28 cellular contexts compared by ENCODE assay signal in genomic region chr14:74949859-74950572, GRCh38. TPM values are rescaled to one million over a fixed set of nuclear protein-coding genes. Genes with fewer than 3 reads are reported as not detected.
DNase-seq lines count a peak whose midpoint lies in the region; ATAC-seq, FAIRE-seq and TF ChIP-seq lines count a peak whose summit lies in the region.
"Had no signal": no experiment of that assay in that cellular context is flagged by ENCODE, and none has a peak within 500 bp of the region (broad histone marks: within the 10 kb centered on the region; RNA-seq: fewer than 3 reads in every experiment).

No MANE protein-coding gene starts in this region.

- no peaks in the 10 kb centered on the region for H3K27me3 ChIP-seq in astrocyte (ENCODE audit: insufficient read depth, low read length)
- no peaks in the 10 kb centered on the region for H3K27me3 ChIP-seq in smooth muscle cell (ENCODE audit: low read depth)
- H3K27me3 ChIP-seq: foreskin keratinocyte had no signal

- H3K9me3 Mint-ChIP-seq in astrocyte (ENCODE audit: unreplicated experiment), result no peaks in the 10 kb centered on the region
- H3K9me3 Mint-ChIP-seq: activated B cell treated with CpG ODN at 0.5 μM for 24 hours; activated naive CD4-positive, alpha-beta T cell treated with anti-CD3 and anti-CD28 coated beads, Interleukin-2, amount 50 U/mL, for 72 hours; IgD-negative memory B cell; stimulated activated naive CD8-positive, alpha-beta T cell treated with anti-CD3 and anti-CD28 coated beads, Interleukin-15, amount 100 ng/mL, for 72 hours had no signal

- no peaks in the 10 kb centered on the region for H3F3A ChIP-seq in smooth muscle cell (ENCODE audit: low read depth)

- no peaks in the 10 kb centered on the region for H3K9me3 ChIP-seq in astrocyte (ENCODE audit: insufficient read depth, low read depth, low read length)
- no peaks in the 10 kb centered on the region for H3K9me3 ChIP-seq in mesodermal cell (ENCODE audit: control insufficient read depth, low read length)
- H3K9me3 ChIP-seq in smooth muscle cell (replicated peaks; ENCODE audit: low read depth), result no peaks in the 10 kb centered on the region
- H3K9me3 ChIP-seq: neutrophil, psoas muscle had no signal

- DNase-seq in HTR-8/SVneo (ENCODE audit: insufficient read length, low spot score) (no peak), astrocyte (ENCODE audit: low read depth) (no peak), smooth muscle cell (lab: John Stamatoyannopoulos, UW; ENCODE audit: unreplicated experiment) (no peak)
- DNase-seq: activated B cell treated with CpG ODN at 0.5 μM for 24 hours; activated CD4-positive, alpha-beta T cell treated with anti-CD3 and anti-CD28 coated beads, Interleukin-2, amount 50 U/mL, for 48 hours; activated CD8-positive, alpha-beta memory T cell treated with anti-CD3 and anti-CD28 coated beads, Interleukin-2, amount 50 U/mL, for 4 hours; C1 segment of cervical spinal cord; Calu3; effector memory CD4-positive, alpha-beta T cell; foreskin keratinocyte; GOT3; NCI-H1092 treated with DMSO at 0.1 percent for 48 hours; NCI-H1930; NCI-H524 treated with DMSO at 0.1 percent for 48 hours; SHP77; stimulated activated naive CD8-positive, alpha-beta T cell treated with anti-CD3 and anti-CD28 coated beads, Interleukin-15, amount 100 ng/mL, for 72 hours had no signal

- no peak for ATAC-seq in GM18511 (IDR thresholded peaks at IDR 0.05; ENCODE audit: unreplicated experiment)
- no peak for ATAC-seq in GM19023 (IDR thresholded peaks at IDR 0.05; ENCODE audit: unreplicated experiment)
- ATAC-seq in GM18861 (IDR thresholded peaks at IDR 0.05; ENCODE audit: unreplicated experiment), result no peak
- ATAC-seq: activated naive CD4-positive, alpha-beta T cell treated with anti-CD3 and anti-CD28 coated beads, Interleukin-2, amount 50 U/mL, for 72 hours; esophagus mucosa; foreskin keratinocyte; psoas muscle; stimulated activated naive CD8-positive, alpha-beta T cell treated with anti-CD3 and anti-CD28 coated beads, Interleukin-15, amount 100 ng/mL, for 72 hours had no signal

- no peak overlapping the region for H3K4me3 Mint-ChIP-seq in astrocyte (ENCODE audit: unreplicated experiment)
- H3K4me3 Mint-ChIP-seq: activated B cell treated with CpG ODN at 0.5 μM for 24 hours; IgD-negative memory B cell; stimulated activated naive CD8-positive, alpha-beta T cell treated with anti-CD3 and anti-CD28 coated beads, Interleukin-15, amount 100 ng/mL, for 72 hours had no signal

- H3K4me2 ChIP-seq in astrocyte (ENCODE audit: low read length) (no peak overlapping the region), smooth muscle cell (no peak overlapping the region)

- H3K27ac ChIP-seq in astrocyte (ENCODE audit: low read depth, low read length) (no peak overlapping the region), mesodermal cell (ENCODE audit: low read depth, low read length, severe bottlenecking) (peak overlapping the region; percentile 10), smooth muscle cell (ENCODE audit: low read depth) (peak overlapping the region; percentile 44)
- H3K27ac ChIP-seq: foreskin keratinocyte, neutrophil, psoas muscle had no signal

- peaks cover 8% of the 10 kb centered on the region for H3K4me1 Mint-ChIP-seq in astrocyte (ENCODE audit: low read depth, unreplicated experiment)

- peaks cover 25% of the 10 kb centered on the region for H3K27me3 Mint-ChIP-seq in astrocyte (ENCODE audit: low read depth, unreplicated experiment)

- H3K4me3 ChIP-seq in astrocyte (ENCODE audit: insufficient read depth, low read depth, low read length) (no peak overlapping the region), mesodermal cell (ENCODE audit: extremely low read depth, insufficient read depth, low read length, poor library complexity, severe bottlenecking) (no peak overlapping the region), smooth muscle cell (no peak overlapping the region)
- H3K4me3 ChIP-seq: psoas muscle had no signal

- H3K9ac ChIP-seq in astrocyte (ENCODE audit: low read length), result no peak overlapping the region
- no peak overlapping the region for H3K9ac ChIP-seq in smooth muscle cell (ENCODE audit: low read depth)

- H3K4me1 ChIP-seq in astrocyte (ENCODE audit: insufficient read depth, low read length) (peaks cover 10% of the 10 kb centered on the region), mesodermal cell (ENCODE audit: control insufficient read depth, insufficient read depth, low read length, poor library complexity, severe bottlenecking) (peaks cover 30% of the 10 kb centered on the region), smooth muscle cell (ENCODE audit: low read depth) (peaks cover 18% of the 10 kb centered on the region)
- H3K4me1 ChIP-seq: psoas muscle had no signal

- no peaks in the 10 kb centered on the region for H3K36me3 ChIP-seq in astrocyte (ENCODE audit: insufficient read depth, low read length)
- H3K36me3 ChIP-seq in mesodermal cell (ENCODE audit: control insufficient read depth, insufficient read depth, low read length), result peaks cover 63% of the 10 kb centered on the region
- H3K36me3 ChIP-seq in smooth muscle cell (ENCODE audit: low read depth), result no peaks in the 10 kb centered on the region
- H3K36me3 ChIP-seq: neutrophil had no signal

- H4K20me1 ChIP-seq in astrocyte (ENCODE audit: insufficient read depth, low read length) (no peaks in the 10 kb centered on the region), smooth muscle cell (ENCODE audit: low read depth) (no peaks in the 10 kb centered on the region)

- H3K79me2 ChIP-seq in astrocyte (ENCODE audit: insufficient read depth, low read length), result peaks cover 10% of the 10 kb centered on the region
- H3K79me2 ChIP-seq in smooth muscle cell (ENCODE audit: low read depth), result peaks cover 6% of the 10 kb centered on the region

- H3K36me3 Mint-ChIP-seq in astrocyte (ENCODE audit: low read depth, unreplicated experiment), result peaks cover 6% of the 10 kb centered on the region
- H3K36me3 Mint-ChIP-seq: activated naive CD4-positive, alpha-beta T cell treated with anti-CD3 and anti-CD28 coated beads, Interleukin-2, amount 50 U/mL, for 72 hours had no signal

- no peak overlapping the region for H2AFZ ChIP-seq in astrocyte (ENCODE audit: low read depth, low read length)
- no peak overlapping the region for H2AFZ ChIP-seq in smooth muscle cell (ENCODE audit: low read depth)

- 97% methylated on average over 15 of the region's 17 CpGs for WGBS in mesodermal cell (ENCODE audit: insufficient coverage in 2 of 2), 2 experiments
- WGBS in smooth muscle cell (ENCODE audit: low lambda C conversion rate), result 58% methylated on average over 17 of the region's 17 CpGs

- peak; percentile 72 for FAIRE-seq in HTR-8/SVneo (lab: Jason Lieb, UNC)
- FAIRE-seq in astrocyte (lab: Jason Lieb, UNC), result no peak
- FAIRE-seq: bronchial epithelial cell, colon, GM18507 had no signal

- TF ChIP-seq CTCF in astrocyte (IDR thresholded peaks at IDR 0.05; ENCODE audit: insufficient read depth, low read depth, low read length) (no peak), smooth muscle cell (IDR thresholded peaks at IDR 0.05; ENCODE audit: borderline replicate concordance, insufficient read depth, poor library complexity, severe bottlenecking) (no peak)

- H3K27ac Mint-ChIP-seq in astrocyte (ENCODE audit: unreplicated experiment), result peak overlapping the region; percentile 75
- H3K27ac Mint-ChIP-seq: activated B cell treated with CpG ODN at 0.5 μM for 24 hours; stimulated activated naive CD8-positive, alpha-beta T cell treated with anti-CD3 and anti-CD28 coated beads, Interleukin-15, amount 100 ng/mL, for 72 hours had no signal

RNA-seq across cellular contexts. Expression of gene PGF, which starts 5.4 kb away (rescaled TPM):
- total RNA-seq in astrocyte (2.5 and 3.5 TPM in 2 replicates), smooth muscle cell (15.4 and 17.8 TPM in 2 replicates)
- 34.5 TPM for polyA plus RNA-seq in mesodermal cell (2013, experiment 1 of 2)
- polyA plus RNA-seq in mesodermal cell (2013, experiment 2 of 2), result 28.1 TPM
- polyA plus RNA-seq in smooth muscle cell, result 30.6 and 32.2 TPM in 2 replicates
- total RNA-seq: activated B cell treated with CpG ODN at 0.5 μM for 24 hours had no signal
- polyA plus RNA-seq: IgD-negative memory B cell had no signal

RNA-seq across cellular contexts. Expression of gene RPS6KL1, which starts 27.0 kb away (rescaled TPM):
- total RNA-seq in astrocyte (0.70 and 1.7 TPM in 2 replicates), smooth muscle cell (0.09 TPM in 1 of 2 replicates, not detected in the other)
- 4.3 TPM for polyA plus RNA-seq in mesodermal cell (2013, experiment 1 of 2)
- 3.6 TPM for polyA plus RNA-seq in mesodermal cell (2013, experiment 2 of 2)
- not detected in 2 replicates for polyA plus RNA-seq in smooth muscle cell

RNA-seq across cellular contexts. Expression of gene EIF2B2, which starts 52.7 kb away (rescaled TPM):
- total RNA-seq in astrocyte (37.7 TPM in 2 replicates), smooth muscle cell (38.0 and 47.4 TPM in 2 replicates)
- polyA plus RNA-seq in mesodermal cell (2013, experiment 1 of 2), result 68.1 TPM
- polyA plus RNA-seq in mesodermal cell (2013, experiment 2 of 2), result 57.3 TPM
- 64.3 and 71.2 TPM in 2 replicates for polyA plus RNA-seq in smooth muscle cell
